9 cellular contexts compared by ENCODE assay signal in genomic region chr19:11323601-11324078, GRCh38. TPM values are rescaled to one million over a fixed set of nuclear protein-coding genes. Genes with fewer than 3 reads are reported as not detected.
DNase-seq lines count a peak whose midpoint lies in the region; ATAC-seq, FAIRE-seq and TF ChIP-seq lines count a peak whose summit lies in the region.
"Had no signal": no experiment of that assay in that cellular context is flagged by ENCODE, and none has a peak within 500 bp of the region (broad histone marks: within the 10 kb centered on the region; RNA-seq: fewer than 3 reads in every experiment).

No MANE protein-coding gene starts in this region.

- intact Hi-C loops in gastrocnemius medialis (cut with DNase I; ENCODE audit: low total_unique reads): no loop called here

- CTCF ChIA-PET in RWPE1 (lab: Yijun Ruan, JAX): interaction anchor here (0.5 to 0.9 kb wide), 2 partner anchors 30 to 463 kb away, joined by 4 to 5 read pairs; no protein-coding TSS in a partner anchor

- H3K4me3 ChIP-seq in DOHH2 (ENCODE audit: low read length): peak overlapping the region; percentile 64
- H3K4me3 ChIP-seq in gastrocnemius medialis: no peak overlapping the region

- no peaks in the 10 kb centered on the region for H4K20me1 ChIP-seq in DOHH2 (ENCODE audit: control insufficient read depth, insufficient read depth, low read depth, low read length)

- in situ Hi-C loops in gastrocnemius medialis (cut with MboI; ENCODE audit: low sequenced_read_pairs in 4 of 4): no loop called here

- no peaks in the 10 kb centered on the region for H3K9me2 ChIP-seq in DOHH2 (replicated peaks; ENCODE audit: control insufficient read depth, low read length)

- DNase-seq in RWPE1 (ENCODE audit: low spot score) (no peak), epithelial cell of prostate (ENCODE audit: low read depth, low spot score) (no peak), gastrocnemius medialis (no peak), GM19239 (ENCODE audit: insufficient read length, low spot score) (no peak), DMS153 treated with DMSO at 0.1 percent for 48 hours (lab: John Stamatoyannopoulos, UW; ENCODE audit: unreplicated experiment) (no peak), pons (ENCODE audit: low spot score) (no peak)

- H3K27ac ChIP-seq in DOHH2 (ENCODE audit: low read depth, low read length) (peak overlapping the region; percentile 76), RWPE1 (peak overlapping the region; percentile 95), epithelial cell of prostate (peak overlapping the region; percentile 85), gastrocnemius medialis (peak overlapping the region; percentile 71 to 80 (median 74))

- H3K27me3 ChIP-seq in DOHH2 (ENCODE audit: control insufficient read depth, low read length) (no peaks in the 10 kb centered on the region), gastrocnemius medialis (peaks cover 0 to 5% (median 0%) of the 10 kb centered on the region in 3 donors)

- H3K9me3 ChIP-seq in DOHH2 (ENCODE audit: control insufficient read depth, insufficient read depth, low read length) (no peaks in the 10 kb centered on the region), gastrocnemius medialis (no peaks in the 10 kb centered on the region)

- POLR2A ChIA-PET in RWPE1 (lab: Yijun Ruan, JAX; ENCODE audit: low non-redundant PET): interaction anchor here (0.6 to 0.7 kb wide), 2 partner anchors 12 to 99 kb away, joined by 3 to 5 read pairs; no protein-coding TSS in a partner anchor

- peaks cover 10% of the 10 kb centered on the region; the same call in 1 of the 2 replicates for H3F3A ChIP-seq in DOHH2 (ENCODE audit: control insufficient read depth, insufficient read depth)

- no peak for ATAC-seq in gastrocnemius medialis
- no peak for ATAC-seq in HG02763 (IDR thresholded peaks at IDR 0.05; ENCODE audit: unreplicated experiment)

- TF ChIP-seq POLR2A in gastrocnemius medialis (IDR thresholded peaks at IDR 0.05): no peak

- peaks cover 29% of the 10 kb centered on the region for H3K79me2 ChIP-seq in DOHH2 (ENCODE audit: control insufficient read depth, low read length)

- H3K4me1 ChIP-seq in DOHH2 (ENCODE audit: control insufficient read depth, low read length) (peaks cover 57% of the 10 kb centered on the region), gastrocnemius medialis (peaks cover 10 to 11% of the 10 kb centered on the region in 2 donors)

- H3K4me2 ChIP-seq in DOHH2 (ENCODE audit: low read length): peak overlapping the region; percentile 93

- H3K36me3 ChIP-seq in DOHH2 (ENCODE audit: control insufficient read depth, low read length) (no peaks in the 10 kb centered on the region), gastrocnemius medialis (peaks cover 0 to 20% of the 10 kb centered on the region in 2 donors)

- TF ChIP-seq CTCF in DOHH2 (IDR thresholded peaks at IDR 0.05; ENCODE audit: low read depth, low read length, poor library complexity, severe bottlenecking) (no peak), RWPE1 (conservative IDR thresholded peaks at IDR 0.05; ENCODE audit: low read depth) (no peak), gastrocnemius medialis (IDR thresholded peaks at IDR 0.05 in 4 of 5, conservative IDR thresholded peaks at IDR 0.05 in 1 of 5) (no peak)

- FAIRE-seq in GM19239 (lab: Jason Lieb, UNC): no peak

RNA-seq across cellular contexts. Expression of gene RAB3D, which starts 15.8 kb away (rescaled TPM):
- total RNA-seq in gastrocnemius medialis: 1 to 10 TPM; 1.5 to 3.9 (median 2.4) TPM

RNA-seq across cellular contexts. Expression of gene TMEM205, which starts 22.4 kb away (rescaled TPM):
- 100 to 1,000 TPM; 159 to 284 (median 164) TPM for total RNA-seq in gastrocnemius medialis

RNA-seq across cellular contexts. Expression of gene CCDC159, which starts 22.7 kb away (rescaled TPM):
- 1 to 10 TPM in 3 of 4 donors, under 1 TPM in 1; 0.85 to 9.2 (median 2.0) TPM for total RNA-seq in gastrocnemius medialis

RNA-seq across cellular contexts. Expression of gene TSPAN16, which starts 27.7 kb away (rescaled TPM):
- not detected for total RNA-seq in gastrocnemius medialis
- total RNA-seq: NCI-H460 had no signal

RNA-seq across cellular contexts. Expression of gene PLPPR2, which starts 31.6 kb away (rescaled TPM):
- 10 to 100 TPM; 18.6 to 46.2 (median 36.9) TPM for total RNA-seq in gastrocnemius medialis
